In the genomic region with DNA sequence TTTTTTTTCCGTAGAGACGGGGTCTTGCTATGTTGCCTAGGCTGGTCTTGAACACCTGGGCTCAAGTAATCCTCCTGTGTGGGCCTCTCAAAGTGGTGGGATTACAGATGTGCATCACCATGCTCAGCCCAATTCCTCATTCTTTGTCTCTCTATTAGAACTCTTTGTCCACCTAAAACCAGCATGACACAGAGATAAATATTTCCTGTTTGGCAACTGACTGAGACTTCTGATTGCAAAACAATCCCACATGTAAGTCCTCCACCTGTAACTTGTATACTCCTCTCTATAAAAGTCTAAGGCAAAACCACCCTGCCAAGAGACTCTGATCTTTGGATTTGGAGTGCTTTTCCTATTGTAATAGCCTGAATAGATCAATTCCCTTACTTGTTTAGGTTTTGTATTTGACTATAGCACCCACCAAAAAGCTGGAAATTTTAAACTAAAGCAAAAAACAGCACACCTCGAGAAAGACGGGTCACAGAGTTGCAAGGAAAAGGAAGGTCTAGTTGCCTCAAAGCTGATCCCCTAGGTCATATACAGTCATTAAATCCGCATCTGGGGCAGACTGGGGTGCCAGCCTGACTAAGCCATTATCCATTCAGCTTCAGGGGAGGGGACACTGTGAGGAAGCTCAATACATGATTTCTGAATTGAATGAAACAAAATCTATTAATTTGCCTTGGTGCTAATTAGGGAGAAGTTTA, we compare ENCODE assay signal across 12 cellular contexts. TPM values are rescaled to one million over a fixed set of nuclear protein-coding genes. Genes with fewer than 3 reads are reported as not detected.
DNase-seq lines count a peak whose midpoint lies in the region; ATAC-seq and TF ChIP-seq lines count a peak whose summit lies in the region.
"Had no signal": no experiment of that assay in that cellular context is flagged by ENCODE, and none has a peak within 500 bp of the region (broad histone marks: within the 10 kb centered on the region; RNA-seq: fewer than 3 reads in every experiment).

No MANE protein-coding gene starts in this region.

- H3K36me3 ChIP-seq in neuronal stem cell (replicated peaks in 1 of 2; ENCODE audit: control insufficient read depth in 2 of 2, insufficient read depth in 2 of 2, low read length in 2 of 2), result no peaks in the 10 kb centered on the region

- H3K18ac ChIP-seq in neuronal stem cell (ENCODE audit: low read length), result no peak overlapping the region

- H3K4me1 ChIP-seq in neuronal stem cell (ENCODE audit: control insufficient read depth in 2 of 2, insufficient read depth in 1 of 2, low read depth in 1 of 2, low read length in 2 of 2), result peaks cover 2 to 7% of the 10 kb centered on the region in 2 donors

- H4K91ac ChIP-seq in neuronal stem cell (ENCODE audit: low read depth, low read length, poor library complexity), result no peak overlapping the region

- TF ChIP-seq POLR2A in NB4 (IDR thresholded peaks at IDR 0.05; ENCODE audit: extremely low read depth, insufficient read length), result no peak

- H2AFZ ChIP-seq in neuronal stem cell (ENCODE audit: low read length), result no peak overlapping the region

- H3K9me3 ChIP-seq in neuronal stem cell (replicated peaks in 1 of 2; ENCODE audit: control insufficient read depth in 2 of 2, insufficient read depth in 1 of 2, low read depth in 1 of 2, low read length in 2 of 2), result no peaks in the 10 kb centered on the region
- H3K9me3 ChIP-seq: esophagus muscularis mucosa had no signal

- H3K4me3 ChIP-seq in NB4 (ENCODE audit: low read depth, low read length) (no peak overlapping the region), cardiac fibroblast (replicated peaks in 1 of 2; ENCODE audit: low read depth in 2 of 2, low read length in 2 of 2) (no peak overlapping the region), neuronal stem cell (ENCODE audit: low read length in 2 of 2) (no peak overlapping the region)
- H3K4me3 ChIP-seq: esophagus muscularis mucosa had no signal

- H3K14ac ChIP-seq in neuronal stem cell (ENCODE audit: low read length), result no peak overlapping the region

- H2AK5ac ChIP-seq in neuronal stem cell (ENCODE audit: low read depth, low read length), result no peak overlapping the region

- TF ChIP-seq CTCF in NB4 (IDR thresholded peaks at IDR 0.05; ENCODE audit: low read depth, low read length) (no peak), cardiac fibroblast (IDR thresholded peaks at IDR 0.05; ENCODE audit: low read depth, low read length) (no peak)

- H4K8ac ChIP-seq in neuronal stem cell (ENCODE audit: low read depth, low read length), result no peak overlapping the region

- DNase-seq in EL (peak; percentile 48), NB4 (ENCODE audit: low read depth) (peak; percentile 79), cardiac fibroblast (ENCODE audit: low read depth in 2 of 2) (peak; percentile 67 to 94), neuronal stem cell (ENCODE audit: low spot score) (no peak), NCI-H1417 treated with DMSO at 0.1 percent for 48 hours (lab: John Stamatoyannopoulos, UW) (no peak)
- DNase-seq: activated CD4-positive, alpha-beta T cell treated with anti-CD3 and anti-CD28 coated beads for 48 hours; activated naive CD8-positive, alpha-beta T cell treated with anti-CD3 and anti-CD28 coated beads, Interleukin-2, amount 10 ng/mL, durations not matched to agents 7 days and 5 days; DMS79 had no signal

- no peak overlapping the region for H2BK5ac ChIP-seq in neuronal stem cell (ENCODE audit: low read length)

- H2BK120ac ChIP-seq in neuronal stem cell (ENCODE audit: low read depth, low read length), result no peak overlapping the region

- no peaks in the 10 kb centered on the region for H3K27me3 ChIP-seq in neuronal stem cell (ENCODE audit: control insufficient read depth in 3 of 3, insufficient read depth in 3 of 3, low read depth in 1 of 3, low read length in 3 of 3)
- H3K27me3 ChIP-seq: esophagus muscularis mucosa had no signal

- peak overlapping the region; percentile 34 for H3K27ac ChIP-seq in neuronal stem cell (replicated peaks; ENCODE audit: low read length)
- H3K27ac ChIP-seq: esophagus muscularis mucosa had no signal

- H3K23ac ChIP-seq in neuronal stem cell (ENCODE audit: low read depth, low read length, poor library complexity), result no peak overlapping the region

- H3K9ac ChIP-seq in neuronal stem cell (ENCODE audit: low read depth, low read length, poor library complexity), result no peak overlapping the region

- H2BK12ac ChIP-seq in neuronal stem cell (ENCODE audit: low read length), result no peak overlapping the region

- H3K79me1 ChIP-seq in neuronal stem cell (ENCODE audit: low read depth, low read length), result no peaks in the 10 kb centered on the region

- H3K4me2 ChIP-seq in neuronal stem cell (ENCODE audit: insufficient read depth, low read length, poor library complexity, severe bottlenecking), result no peak overlapping the region

- WGBS in neuronal stem cell (ENCODE audit: extremely low coverage in 2 of 2, insufficient read length in 2 of 2, insufficient replicate concordance in 1 of 2), 2 donors, result no CpG with 5 or more reads among the region's 5 CpGs

- H3K4ac ChIP-seq in neuronal stem cell (ENCODE audit: low read length), result no peak overlapping the region

- no peak overlapping the region for H2BK15ac ChIP-seq in neuronal stem cell (ENCODE audit: low read length)

- ATAC-seq in GM21360 (IDR thresholded peaks at IDR 0.05; ENCODE audit: unreplicated experiment) (no peak), GM21717 (IDR thresholded peaks at IDR 0.05; ENCODE audit: unreplicated experiment) (no peak), GM18511 (IDR thresholded peaks at IDR 0.05; ENCODE audit: unreplicated experiment) (no peak)

RNA-seq across cellular contexts. Expression of gene KIF27, which starts 13.5 kb away (rescaled TPM):
- 8.2 TPM for polyA plus RNA-seq in neuronal stem cell (2013, experiment 1 of 2)
- polyA plus RNA-seq in neuronal stem cell (2013, experiment 2 of 2), result 7.9 TPM

RNA-seq across cellular contexts. Expression of gene HNRNPK, which starts 45.3 kb away (rescaled TPM):
- polyA plus RNA-seq in neuronal stem cell (2013, experiment 1 of 2), result 555 TPM
- 556 TPM for polyA plus RNA-seq in neuronal stem cell (2013, experiment 2 of 2)

RNA-seq across cellular contexts. Expression of gene RMI1, which starts 45.9 kb away (rescaled TPM):
- 29.5 TPM for polyA plus RNA-seq in neuronal stem cell (2013, experiment 1 of 2)
- polyA plus RNA-seq in neuronal stem cell (2013, experiment 2 of 2), result 31.5 TPM

Comparison
In these comparisons a context has a peak if more than half of its experiments do, and no peak if none do; other contexts are left out.
1. DNase-seq: peak in EL (single experiment), NB4 (single experiment) and cardiac fibroblast (2 of 2); none in neuronal stem cell (single experiment) and NCI-H1417 treated with DMSO at 0.1 percent for 48 hours (single experiment).